15 cellular contexts compared by ENCODE assay signal in genomic region chr5:141929398-141930058, GRCh38. TPM values are rescaled to one million over a fixed set of nuclear protein-coding genes. Genes with fewer than 3 reads are reported as not detected.
DNase-seq lines count a peak whose midpoint lies in the region; ATAC-seq and TF ChIP-seq lines count a peak whose summit lies in the region.
"Had no signal": no experiment of that assay in that cellular context is flagged by ENCODE, and none has a peak within 500 bp of the region (broad histone marks: within the 10 kb centered on the region; RNA-seq: fewer than 3 reads in every experiment).

No MANE protein-coding gene starts in this region.

- POLR2A ChIA-PET in WTC11 (lab: Charles Lee) = interaction anchor here (0.6 kb wide), 1 partner anchor 210 kb away, joined by 5 read pairs; no protein-coding TSS in a partner anchor

- no peaks in the 10 kb centered on the region for H3K27me3 ChIP-seq in heart left ventricle
- H3K27me3 ChIP-seq in right atrium auricular region = no peaks in the 10 kb centered on the region
- no peaks in the 10 kb centered on the region for H3K27me3 ChIP-seq in endodermal cell (ENCODE audit: control insufficient read depth, insufficient read depth, low read length, poor library complexity, severe bottlenecking)
- H3K27me3 ChIP-seq in thoracic aorta (replicated peaks; ENCODE audit: insufficient read depth) = no peaks in the 10 kb centered on the region
- H3K27me3 ChIP-seq: BLaER1 treated with 17β-estradiol and CSF1 and Interleukin-3, amounts not matched to agents 10 nM and 100 nM had no signal

- no peak overlapping the region for H3K4me3 ChIP-seq in heart left ventricle
- H3K4me3 ChIP-seq in right atrium auricular region = no peak overlapping the region
- no peak overlapping the region for H3K4me3 ChIP-seq in endodermal cell (ENCODE audit: low read length)
- peak overlapping the region; percentile 29 for H3K4me3 ChIP-seq in thoracic aorta
- H3K4me3 ChIP-seq: BLaER1 treated with 17β-estradiol and CSF1 and Interleukin-3, amounts not matched to agents 10 nM and 100 nM; GM23338 had no signal

- no peak for TF ChIP-seq POLR2A in heart left ventricle (IDR thresholded peaks at IDR 0.05)

- DNase-seq in heart left ventricle = peak in 3 of 5 donors; percentile 30 to 48 (median 37)
- DNase-seq in right atrium auricular region (ENCODE audit: low spot score) = no peak
- DNase-seq in WTC11 (ENCODE audit: low spot score) = no peak
- no peak for DNase-seq in endodermal cell
- DNase-seq in thoracic aorta (ENCODE audit: low spot score) = peak; percentile 21
- DNase-seq in NCI-H1694 treated with DMSO at 0.1 percent for 48 hours (lab: John Stamatoyannopoulos, UW) = no peak
- no peak for DNase-seq in DMS79 (lab: John Stamatoyannopoulos, UW)
- DNase-seq: ACHN; CD4-positive, CD25-positive, alpha-beta regulatory T cell; DMS53; H9 had no signal

- ATAC-seq in heart left ventricle = peak in 3 of 4 donors; percentile 48 to 63 (median 61)
- ATAC-seq in WTC11 = peak; percentile 26; the same call in 1 of the 2 replicates
- peak; percentile 69 for ATAC-seq in thoracic aorta (ENCODE audit: insufficient number of reproducible peaks, low FRiP score, low read depth)
- ATAC-seq: GM23338 had no signal

- H3K36me3 Mint-ChIP-seq in WTC11 (peaks cover 80% of the 10 kb centered on the region), endodermal cell (ENCODE audit: low read depth) (peaks cover 75% of the 10 kb centered on the region)

- H3K4me1 Mint-ChIP-seq in WTC11 (peaks cover 10% of the 10 kb centered on the region; the same call in 1 of the 2 replicates), endodermal cell (peaks cover 9% of the 10 kb centered on the region)

- no peak overlapping the region for H3K4me3 Mint-ChIP-seq in WTC11
- no peak overlapping the region for H3K4me3 Mint-ChIP-seq in endodermal cell
- H3K4me3 Mint-ChIP-seq: CD4-positive, CD25-positive, alpha-beta regulatory T cell; GM23338; H9 had no signal

- no peaks in the 10 kb centered on the region for H3K27me3 Mint-ChIP-seq in WTC11 (ENCODE audit: low read depth)
- no peaks in the 10 kb centered on the region for H3K27me3 Mint-ChIP-seq in endodermal cell (ENCODE audit: insufficient read depth)
- H3K27me3 Mint-ChIP-seq: CD4-positive, CD25-positive, alpha-beta regulatory T cell had no signal

- intact Hi-C loops in heart left ventricle (cut with DNase I) = no loop called here

- H3K9me3 ChIP-seq in heart left ventricle (no peaks in the 10 kb centered on the region), right atrium auricular region (no peaks in the 10 kb centered on the region), endodermal cell (ENCODE audit: control insufficient read depth, low read length) (no peaks in the 10 kb centered on the region), thoracic aorta (no peaks in the 10 kb centered on the region)
- H3K9me3 ChIP-seq: BLaER1 treated with 17β-estradiol and CSF1 and Interleukin-3, amounts not matched to agents 10 nM and 100 nM had no signal

- 68 to 87% (median 77%) methylated on average over 18 to 19 of the region's 19 CpGs for WGBS in heart left ventricle, 4 donors
- WGBS in endodermal cell (ENCODE audit: insufficient coverage in 1 of 2, insufficient read length in 1 of 2), 2 experiments = 96% methylated on average over 14 to 19 of the region's 19 CpGs

- CTCF ChIA-PET in WTC11 (lab: Charles Lee) = interaction anchor here (0.8 to 2.2 kb wide), 8 partner anchors 12 to 260 kb away, joined by 3 to 11 read pairs (median 4); partner anchors contain the start of gene RNF14

- H3K9me3 Mint-ChIP-seq in WTC11 (no peaks in the 10 kb centered on the region), endodermal cell (no peaks in the 10 kb centered on the region)
- H3K9me3 Mint-ChIP-seq: CD4-positive, CD25-positive, alpha-beta regulatory T cell; GM23338; H9 had no signal

- H3K36me3 ChIP-seq in heart left ventricle = peaks cover 0 to 100% (median 98%) of the 10 kb centered on the region in 9 donors
- peaks cover 92% of the 10 kb centered on the region for H3K36me3 ChIP-seq in right atrium auricular region
- H3K36me3 ChIP-seq in endodermal cell (ENCODE audit: control insufficient read depth, insufficient read depth, low read length) = peaks cover 78% of the 10 kb centered on the region
- peaks cover 51% of the 10 kb centered on the region for H3K36me3 ChIP-seq in thoracic aorta

- TF ChIP-seq CTCF in heart left ventricle (IDR thresholded peaks at IDR 0.05) (peak in 1 of 12 donors; percentile 21), right atrium auricular region (IDR thresholded peaks at IDR 0.05) (no peak), WTC11 (IDR thresholded peaks at IDR 0.05) (no peak), endodermal cell (conservative IDR thresholded peaks at IDR 0.05) (no peak), thoracic aorta (IDR thresholded peaks at IDR 0.05) (no peak)

- peak overlapping the region in 10 of 12 donors; percentile 8 to 77 (median 48) for H3K27ac ChIP-seq in heart left ventricle
- H3K27ac ChIP-seq in right atrium auricular region = no peak overlapping the region
- H3K27ac ChIP-seq in endodermal cell (ENCODE audit: low read depth, low read length) = no peak overlapping the region
- H3K27ac ChIP-seq in thoracic aorta = peak overlapping the region; percentile 69 to 96
- H3K27ac ChIP-seq: BLaER1 treated with 17β-estradiol and CSF1 and Interleukin-3, amounts not matched to agents 10 nM and 100 nM had no signal

- H3K4me1 ChIP-seq in heart left ventricle = peaks cover 0 to 54% (median 24%) of the 10 kb centered on the region in 12 donors
- peaks cover 0 to 24% of the 10 kb centered on the region in 2 donors for H3K4me1 ChIP-seq in right atrium auricular region
- H3K4me1 ChIP-seq in endodermal cell (ENCODE audit: control insufficient read depth, insufficient read depth, low read length) = peaks cover 8% of the 10 kb centered on the region
- peaks cover 13 to 43% of the 10 kb centered on the region in 2 donors for H3K4me1 ChIP-seq in thoracic aorta (ENCODE audit: control insufficient read depth in 1 of 2, low read depth in 2 of 2)

- no peak overlapping the region for H3K9ac ChIP-seq in endodermal cell (ENCODE audit: extremely low read depth, low read length, poor library complexity, severe bottlenecking)
- H3K9ac ChIP-seq: BLaER1 treated with 17β-estradiol and CSF1 and Interleukin-3, amounts not matched to agents 10 nM and 100 nM had no signal

- H3K27ac Mint-ChIP-seq in WTC11 = no peak overlapping the region; the same call in 1 of the 2 replicates
- peak overlapping the region; percentile 26 for H3K27ac Mint-ChIP-seq in endodermal cell
- H3K27ac Mint-ChIP-seq: GM23338, H9 had no signal

TF ChIP-seq in WTC11, 78 proteins besides CTCF, POLR2A, EP300 and RAD21:
- TF ChIP-seq ZNF317 (CRISPR knock-in tag; IDR thresholded peaks at IDR 0.05; ENCODE audit: borderline replicate concordance, low read depth) = no peak
- TF ChIP-seq, protein P1, sequence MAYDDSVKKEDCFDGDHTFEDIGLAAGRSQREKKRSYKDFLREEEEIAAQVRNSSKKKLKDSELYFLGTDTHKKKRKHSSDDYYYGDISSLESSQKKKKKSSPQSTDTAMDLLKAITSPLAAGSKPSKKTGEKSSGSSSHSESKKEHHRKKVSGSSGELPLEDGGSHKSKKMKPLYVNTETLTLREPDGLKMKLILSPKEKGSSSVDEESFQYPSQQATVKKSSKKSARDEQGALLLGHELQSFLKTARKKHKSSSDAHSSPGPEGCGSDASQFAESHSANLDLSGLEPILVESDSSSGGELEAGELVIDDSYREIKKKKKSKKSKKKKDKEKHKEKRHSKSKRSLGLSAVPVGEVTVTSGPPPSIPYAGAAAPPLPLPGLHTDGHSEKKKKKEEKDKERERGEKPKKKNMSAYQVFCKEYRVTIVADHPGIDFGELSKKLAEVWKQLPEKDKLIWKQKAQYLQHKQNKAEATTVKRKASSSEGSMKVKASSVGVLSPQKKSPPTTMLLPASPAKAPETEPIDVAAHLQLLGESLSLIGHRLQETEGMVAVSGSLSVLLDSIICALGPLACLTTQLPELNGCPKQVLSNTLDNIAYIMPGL (CRISPR knock-in tag; IDR thresholded peaks at IDR 0.05) = no peak
- TF ChIP-seq TP53 (CRISPR knock-in tag; IDR thresholded peaks at IDR 0.05) = no peak
- no peak for TF ChIP-seq ZNF138 (CRISPR knock-in tag; conservative IDR thresholded peaks at IDR 0.05)
- no peak for TF ChIP-seq FOXP1 (CRISPR knock-in tag; IDR thresholded peaks at IDR 0.05; ENCODE audit: borderline replicate concordance)

RNA-seq across cellular contexts. Expression of gene DELE1, which starts 5.9 kb away (rescaled TPM):
- total RNA-seq in heart left ventricle = 100 to 1,000 TPM in 4 of 9 donors, 10 to 100 TPM in 5; 63.1 to 174 (median 96.0) TPM
- 10 to 100 TPM; 56.8 to 59.1 TPM for polyA plus RNA-seq in heart left ventricle
- 10 to 100 TPM; 49.5 to 89.1 TPM for total RNA-seq in right atrium auricular region
- total RNA-seq in WTC11 (2021) = 79.3 to 83.8 TPM (median 81.5 TPM) in 3 replicates
- 10 to 100 TPM; 66.5 to 71.4 TPM for total RNA-seq in endodermal cell
- polyA plus RNA-seq in endodermal cell (2013, experiment 1 of 2) = 74.8 TPM
- 65.1 TPM for polyA plus RNA-seq in endodermal cell (2013, experiment 2 of 2)
- total RNA-seq in thoracic aorta = 100 to 1,000 TPM in 1 of 2 donors, 10 to 100 TPM in 1; 82.5 to 108 TPM

RNA-seq across cellular contexts. Expression of gene PCDH12, which starts 28.5 kb away (rescaled TPM):
- total RNA-seq in heart left ventricle = 10 to 100 TPM in 6 of 9 donors, 1 to 10 TPM in 3; 5.0 to 23.9 (median 11.2) TPM
- polyA plus RNA-seq in heart left ventricle = 1 to 10 TPM; 2.9 to 5.7 TPM
- total RNA-seq in right atrium auricular region = 1 to 10 TPM; 7.6 to 8.8 TPM
- 0.02 to 0.33 TPM in 2 of 3 replicates, not detected in the other for total RNA-seq in WTC11 (2021)
- total RNA-seq in endodermal cell = not detected
- polyA plus RNA-seq in endodermal cell (2013, experiment 1 of 2) = 0.04 TPM
- polyA plus RNA-seq in endodermal cell (2013, experiment 2 of 2) = 0.17 TPM
- total RNA-seq in thoracic aorta = 1 to 10 TPM; 5.1 to 5.2 TPM
- total RNA-seq: A172; CD4-positive, CD25-positive, alpha-beta regulatory T cell; Daoy; H9 had no signal

RNA-seq across cellular contexts. Expression of gene RNF14, which starts 39.4 kb away (rescaled TPM):
- total RNA-seq in heart left ventricle = 100 to 1,000 TPM in 5 of 9 donors, 10 to 100 TPM in 4; 88.5 to 131 (median 103) TPM
- 100 to 1,000 TPM in 1 of 2 donors, 10 to 100 TPM in 1; 21.3 to 105 TPM for polyA plus RNA-seq in heart left ventricle
- 10 to 100 TPM; 59.7 to 74.6 TPM for total RNA-seq in right atrium auricular region
- 17.0 to 22.6 TPM (median 20.5 TPM) in 3 replicates for total RNA-seq in WTC11 (2021)
- total RNA-seq in endodermal cell = 10 to 100 TPM; 27.5 to 33.0 TPM
- 33.7 TPM for polyA plus RNA-seq in endodermal cell (2013, experiment 1 of 2)
- 31.9 TPM for polyA plus RNA-seq in endodermal cell (2013, experiment 2 of 2)
- total RNA-seq in thoracic aorta = 10 to 100 TPM; 63.4 to 93.3 TPM

RNA-seq across cellular contexts. Expression of gene PCDH1, which starts 51.3 kb away (rescaled TPM):
- total RNA-seq in heart left ventricle (100 to 1,000 TPM in 1 of 9 donors, 10 to 100 TPM in 8; 10.2 to 106 (median 19.2) TPM), right atrium auricular region (10 to 100 TPM; 22.1 to 25.3 TPM), WTC11 (2021) (105 to 108 TPM (median 108 TPM) in 3 replicates), endodermal cell (10 to 100 TPM; 45.4 to 69.7 TPM), thoracic aorta (10 to 100 TPM; 24.6 to 43.4 TPM)
- polyA plus RNA-seq in heart left ventricle = 10 to 100 TPM; 13.5 to 25.8 TPM
- polyA plus RNA-seq in endodermal cell (2013, experiment 1 of 2) = 17.2 TPM
- 13.5 TPM for polyA plus RNA-seq in endodermal cell (2013, experiment 2 of 2)

Comparison
In these comparisons a context has a peak if more than half of its experiments do, and no peak if none do; other contexts are left out.
1. DNase-seq: peak in heart left ventricle (3 of 5) and thoracic aorta (single experiment); none in right atrium auricular region (single experiment), WTC11 (single experiment), endodermal cell (single experiment), NCI-H1694 treated with DMSO at 0.1 percent for 48 hours (single experiment) and DMS79 (single experiment).
2. H3K27ac ChIP-seq: peak in heart left ventricle (10 of 12) and thoracic aorta (2 of 2); none in right atrium auricular region (0 of 2) and endodermal cell (single experiment).
3. Peak in every context shown above with its lines, with median percentiles within 50 percentile points of each other: ATAC-seq.